ENCODE assay signal across 38 cellular contexts in the genomic region with DNA sequence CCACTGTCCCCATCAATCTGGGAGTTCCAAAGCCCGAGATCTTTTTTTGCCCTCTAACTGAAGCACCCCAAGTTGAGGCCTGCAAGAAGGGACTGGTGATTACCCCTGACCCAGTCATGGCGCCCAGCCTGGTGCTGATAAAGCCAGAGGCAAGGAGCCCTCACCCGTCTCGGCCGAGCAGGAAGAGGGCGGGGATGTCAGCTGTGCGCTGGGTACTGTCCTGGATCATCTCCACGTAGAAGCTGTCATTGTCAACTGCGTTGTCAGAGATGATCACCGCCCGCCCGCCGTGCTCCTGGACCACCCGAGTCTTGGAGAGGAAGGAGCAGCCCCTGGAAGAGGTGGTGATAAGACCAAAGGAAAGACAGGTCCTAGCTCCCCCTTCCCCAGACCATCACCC. TPM values are rescaled to one million over a fixed set of nuclear protein-coding genes. Genes with fewer than 3 reads are reported as not detected.
"Had no signal": no experiment of that assay in that cellular context is flagged by ENCODE, and none has a peak within 500 bp of the region (broad histone marks: within the 10 kb centered on the region; RNA-seq: fewer than 3 reads in every experiment).

No MANE protein-coding gene starts in this region.

- H3K27ac Mint-ChIP-seq: activated B cell treated with CpG ODN at 0.5 μM for 24 hours; activated naive CD8-positive, alpha-beta T cell; dendritic cell treated with granulocyte-macrophage colony-stimulating factor and Interleukin-4, amounts not matched to agents 40 ng/mL and 50 ng/mL, for 4 days; endodermal cell; T-helper 2 cell treated with Interferon-gamma antibody and Interleukin-4, amounts not matched to agents 5 μg/mL and 100 μg/mL, for 36 hours had no signal

- ATAC-seq: activated CD4-positive, CD25-positive, alpha-beta regulatory T cell treated with anti-CD3 and anti-CD28 coated beads, Interleukin-2, amount 50 U/mL, for 24 hours; activated CD8-positive, alpha-beta T cell treated with anti-CD3 and anti-CD28 coated beads for 36 hours; activated T-cell treated with anti-CD3 and anti-CD28 coated beads, Interleukin-2, amount 50 U/mL, for 4 hours; activated T-helper 17 cell treated with anti-CD3 and anti-CD28 coated beads, Interleukin-2, amount 50 U/mL, for 72 hours; foreskin keratinocyte; gastrocnemius medialis; T-helper 17 cell had no signal

- H3K27ac ChIP-seq: brain microvascular endothelial cell, coronary artery, dorsolateral prefrontal cortex, esophagus muscularis mucosa, foreskin keratinocyte, gastrocnemius medialis, WERI-Rb-1 had no signal

- FAIRE-seq: astrocyte, bronchial epithelial cell had no signal

- H3K9me3 ChIP-seq: esophagus muscularis mucosa, gastrocnemius medialis had no signal

- H3K27me3 ChIP-seq: brain microvascular endothelial cell, dorsolateral prefrontal cortex, esophagus muscularis mucosa, foreskin keratinocyte, gastrocnemius medialis had no signal

- H3K4me3 Mint-ChIP-seq: activated B cell treated with CpG ODN at 0.5 μM for 24 hours; activated CD8-positive, alpha-beta T cell treated with anti-CD3 and anti-CD28 coated beads for 36 hours; activated naive CD8-positive, alpha-beta T cell; activated T-cell treated with anti-CD3 and anti-CD28 coated beads, Interleukin-2, amount 50 U/mL, for 4 hours; activated T-helper 17 cell treated with anti-CD3 and anti-CD28 coated beads, Interleukin-2, amount 50 U/mL, for 72 hours; central memory CD8-positive, alpha-beta T cell; dendritic cell treated with granulocyte-macrophage colony-stimulating factor and Interleukin-4, amounts not matched to agents 40 ng/mL and 50 ng/mL, for 4 days; endodermal cell; T-helper 17 cell; T-helper 2 cell treated with Interferon-gamma antibody and Interleukin-4, amounts not matched to agents 5 μg/mL and 100 μg/mL, for 36 hours had no signal

- H3K27me3 Mint-ChIP-seq: activated B cell treated with CpG ODN at 0.5 μM for 24 hours; activated CD8-positive, alpha-beta T cell treated with anti-CD3 and anti-CD28 coated beads for 36 hours; activated naive CD8-positive, alpha-beta T cell; activated T-helper 17 cell treated with anti-CD3 and anti-CD28 coated beads, Interleukin-2, amount 50 U/mL, for 72 hours; central memory CD8-positive, alpha-beta T cell; dendritic cell treated with granulocyte-macrophage colony-stimulating factor and Interleukin-4, amounts not matched to agents 40 ng/mL and 50 ng/mL, for 4 days; T-helper 17 cell had no signal

- H3K36me3 Mint-ChIP-seq: activated naive CD8-positive, alpha-beta T cell had no signal

- H3K4me3 ChIP-seq: coronary artery, dorsolateral prefrontal cortex, esophagus muscularis mucosa, gastrocnemius medialis had no signal

- H3K9me3 Mint-ChIP-seq: activated B cell treated with CpG ODN at 0.5 μM for 24 hours; activated CD8-positive, alpha-beta T cell treated with anti-CD3 and anti-CD28 coated beads for 36 hours; activated T-cell treated with anti-CD3 and anti-CD28 coated beads, Interleukin-2, amount 50 U/mL, for 4 hours; activated T-helper 17 cell treated with anti-CD3 and anti-CD28 coated beads, Interleukin-2, amount 50 U/mL, for 72 hours; central memory CD8-positive, alpha-beta T cell; dendritic cell treated with granulocyte-macrophage colony-stimulating factor and Interleukin-4, amounts not matched to agents 40 ng/mL and 50 ng/mL, for 4 days; endodermal cell; T-helper 2 cell treated with Interferon-gamma antibody and Interleukin-4, amounts not matched to agents 5 μg/mL and 100 μg/mL, for 36 hours had no signal

- H3K4me1 Mint-ChIP-seq: activated T-helper 17 cell treated with anti-CD3 and anti-CD28 coated beads, Interleukin-2, amount 50 U/mL, for 72 hours; central memory CD8-positive, alpha-beta T cell had no signal

- DNase-seq: activated B cell treated with CpG ODN at 0.5 μM for 24 hours; activated CD4-positive, alpha-beta T cell treated with anti-CD3 and anti-CD28 coated beads for 48 hours; activated CD4-positive, alpha-beta T cell treated with anti-CD3 and anti-CD28 coated beads, Interleukin-2, amount 50 U/mL, for 1 hour; activated CD4-positive, alpha-beta T cell treated with anti-CD3 and anti-CD28 coated beads, Interleukin-2, amount 50 U/mL, for 48 hours; activated CD8-positive, alpha-beta memory T cell treated with anti-CD3 and anti-CD28 coated beads for 24 hours; activated CD8-positive, alpha-beta T cell treated with anti-CD3 and anti-CD28 coated beads for 36 hours; activated effector memory CD4-positive, alpha-beta T cell treated with Interleukin-2 at 50 U/mL for 16 hours; activated gamma-delta T cell treated with Interleukin-2 at 50 U/mL for 16 hours; activated naive CD4-positive, alpha-beta T cell treated with anti-CD3 and anti-CD28 coated beads, Interleukin-2, amount 50 U/mL, for 16 hours; activated naive CD4-positive, alpha-beta T cell treated with Interleukin-2 at 50 U/mL for 16 hours; activated T-cell treated with anti-CD3 and anti-CD28 coated beads, Interleukin-2, amount 50 U/mL, for 4 hours; amniotic stem cell; anterior cingulate cortex; brain microvascular endothelial cell; effector memory CD4-positive, alpha-beta T cell; endodermal cell; erythroblast; foreskin keratinocyte; gastrocnemius medialis; glutamatergic neuron; T-helper 1 cell; T-helper 17 cell; T1000; WERI-Rb-1 had no signal

RNA-seq across cellular contexts. Expression of a gene that starts 26.3 kb away (rescaled TPM):
- total RNA-seq: activated B cell treated with CpG ODN at 0.5 μM for 24 hours; activated CD8-positive, alpha-beta T cell treated with anti-CD3 and anti-CD28 coated beads for 36 hours; activated T-cell treated with anti-CD3 and anti-CD28 coated beads, Interleukin-2, amount 50 U/mL, for 4 hours; activated T-helper 17 cell treated with anti-CD3 and anti-CD28 coated beads, Interleukin-2, amount 50 U/mL, for 72 hours; astrocyte; bronchial epithelial cell; cardiac septum; cerebellum; endodermal cell; esophagus muscularis mucosa; foreskin keratinocyte; gastrocnemius medialis; T-helper 17 cell had no signal
- polyA plus RNA-seq: adipose tissue, foreskin keratinocyte had no signal
